24 cellular contexts compared by ENCODE assay signal in the genomic region with DNA sequence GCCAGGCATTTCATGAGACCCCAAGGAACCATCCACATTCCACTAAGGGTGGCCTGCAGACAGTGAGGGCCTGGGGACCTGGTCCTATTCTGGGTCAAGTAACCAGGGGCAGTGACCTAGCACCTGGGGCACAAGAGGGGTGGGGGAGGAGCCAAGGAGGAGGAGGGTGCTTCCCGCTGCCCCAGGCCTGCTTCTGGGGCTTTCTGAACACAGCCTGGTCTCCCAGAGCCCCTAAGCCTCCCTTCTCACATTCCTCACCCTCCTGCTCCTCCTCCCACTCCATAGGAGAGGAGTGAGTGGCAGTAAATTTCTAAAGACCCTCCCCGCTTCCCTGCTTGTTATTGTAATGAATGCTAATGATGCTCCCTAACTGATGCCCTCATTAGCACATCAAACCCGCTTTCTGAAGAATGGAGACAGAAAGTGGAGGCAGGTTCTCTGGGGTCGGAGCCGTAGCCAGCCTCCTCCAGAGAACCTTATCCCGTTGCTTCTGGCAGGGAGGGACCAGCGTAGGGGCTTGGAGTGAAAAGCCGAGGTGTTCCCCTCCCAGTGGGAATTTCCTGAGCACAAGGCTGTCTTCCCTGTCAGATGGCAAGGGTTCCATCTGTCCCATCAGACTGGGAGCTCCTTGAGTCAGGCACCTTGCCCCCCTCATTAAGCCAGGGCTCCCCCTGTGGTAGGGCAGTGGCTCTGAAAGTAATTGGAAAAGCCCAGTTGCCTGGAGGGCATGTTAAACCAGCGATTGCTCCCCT. TPM values are rescaled to one million over a fixed set of nuclear protein-coding genes. Genes with fewer than 3 reads are reported as not detected.
A peak's percentile ranks its signal among the peaks of the same experiment; 100 is the strongest.
DNase-seq lines count a peak whose midpoint lies in the region; FAIRE-seq and TF ChIP-seq lines count a peak whose summit lies in the region.
"Had no signal": no experiment of that assay in that cellular context is flagged by ENCODE, and none has a peak within 500 bp of the region (broad histone marks: within the 10 kb centered on the region; RNA-seq: fewer than 3 reads in every experiment).

No MANE protein-coding gene starts in this region.

- TF ChIP-seq POLR2A in endothelial cell of umbilical vein (IDR thresholded peaks at IDR 0.05; ENCODE audit: low read depth, low read length) = no peak

- no peak overlapping the region for H3K4ac ChIP-seq in mesenchymal stem cell (ENCODE audit: low read depth in 1 of 2, low read length in 2 of 2)

- H3K23ac ChIP-seq in mesenchymal stem cell (ENCODE audit: low read length in 2 of 2) = peak overlapping the region in 1 of 2 experiments; percentile 28

- no peaks in the 10 kb centered on the region for H3K36me3 ChIP-seq in H7 (replicated peaks; ENCODE audit: control insufficient read depth, insufficient read depth, low read length)
- no peaks in the 10 kb centered on the region for H3K36me3 ChIP-seq in endothelial cell of umbilical vein (ENCODE audit: control insufficient read depth in 2 of 2, extremely low read depth in 1 of 2, insufficient read depth in 2 of 2, low read length in 2 of 2)
- no peaks in the 10 kb centered on the region for H3K36me3 ChIP-seq in mesenchymal stem cell (ENCODE audit: control insufficient read depth in 1 of 2, insufficient read depth in 2 of 2, low read depth in 1 of 2, low read length in 2 of 2)
- H3K36me3 ChIP-seq: spleen, thoracic aorta had no signal

- H3K27me3 ChIP-seq in H7 (ENCODE audit: control insufficient read depth, insufficient read depth, low read length) (peaks cover 22% of the 10 kb centered on the region), endothelial cell of umbilical vein (ENCODE audit: control insufficient read depth in 2 of 2, insufficient read depth in 2 of 2, low read length in 2 of 2) (peaks cover 29 to 30% of the 10 kb centered on the region in 2 experiments), mesenchymal stem cell (ENCODE audit: control insufficient read depth in 1 of 2, insufficient read depth in 1 of 2, low read length in 2 of 2) (peaks cover 66 to 76% of the 10 kb centered on the region in 2 experiments)

- H2BK15ac ChIP-seq in mesenchymal stem cell (ENCODE audit: low read depth, poor library complexity, severe bottlenecking) = no peak overlapping the region

- H3K27ac ChIP-seq in endothelial cell of umbilical vein (ENCODE audit: insufficient read depth, low read depth, low read length) (no peak overlapping the region), mesenchymal stem cell (ENCODE audit: low read length, poor library complexity, severe bottlenecking) (no peak overlapping the region)
- H3K27ac ChIP-seq: foreskin keratinocyte, spleen, thoracic aorta had no signal

- peak overlapping the region in 2 of 3 experiments; percentile 10 to 36 for H3K4me3 Mint-ChIP-seq in nephron
- H3K4me3 Mint-ChIP-seq: activated CD4-positive, alpha-beta T cell treated with anti-CD3 and anti-CD28 coated beads, Interleukin-2, amount 10 ng/mL, durations not matched to agents 24 days and 14 days; immature natural killer cell had no signal

- H3K4me3 ChIP-seq in H7 (ENCODE audit: insufficient read depth, low read depth, low read length) (peak overlapping the region; percentile 16; the same call in 1 of the 2 replicates), endothelial cell of umbilical vein (replicated peaks in 1 of 3; ENCODE audit: insufficient read depth in 1 of 3, low read depth in 1 of 3, low read length in 3 of 3) (no peak overlapping the region), mesenchymal stem cell (ENCODE audit: insufficient read depth in 1 of 2, low read depth in 1 of 2, low read length in 2 of 2) (no peak overlapping the region)
- H3K4me3 ChIP-seq: lung, spleen, thoracic aorta had no signal

- no peak overlapping the region for H4K91ac ChIP-seq in mesenchymal stem cell (ENCODE audit: low read length)

- H3K9me3 Mint-ChIP-seq in nephron = peaks cover 4% of the 10 kb centered on the region
- H3K9me3 Mint-ChIP-seq: immature natural killer cell had no signal

- H4K20me1 ChIP-seq in endothelial cell of umbilical vein (replicated peaks; ENCODE audit: control insufficient read depth, extremely low read depth, insufficient read depth, low read length) = no peaks in the 10 kb centered on the region

- dilution Hi-C loops in endothelial cell of umbilical vein (cut with MboI; ENCODE audit: extremely low pct_ligation_motif_present, low sequenced_read_pairs) = no loop called here

- no peak overlapping the region for H3K4me2 ChIP-seq in endothelial cell of umbilical vein (ENCODE audit: insufficient read depth, low read length)
- no peak overlapping the region for H3K4me2 ChIP-seq in mesenchymal stem cell (ENCODE audit: low read length, poor library complexity, severe bottlenecking)
- H3K4me2 ChIP-seq: SK-N-SH had no signal

- H2BK5ac ChIP-seq in mesenchymal stem cell (ENCODE audit: low read depth, low read length, poor library complexity, severe bottlenecking) = no peak overlapping the region

- H3K9me3 ChIP-seq in endothelial cell of umbilical vein (replicated peaks; ENCODE audit: control insufficient read depth, insufficient read depth, low read length) (no peaks in the 10 kb centered on the region), mesenchymal stem cell (ENCODE audit: control insufficient read depth, low read length) (peaks cover 11% of the 10 kb centered on the region)
- H3K9me3 ChIP-seq: SK-N-SH had no signal

- H3K4me1 ChIP-seq in endothelial cell of umbilical vein (ENCODE audit: control insufficient read depth, extremely low read depth, insufficient read depth, low read length) = no peaks in the 10 kb centered on the region
- H3K4me1 ChIP-seq in mesenchymal stem cell (ENCODE audit: control insufficient read depth, insufficient read depth, low read depth, low read length) = peaks cover 6% of the 10 kb centered on the region
- H3K4me1 ChIP-seq: foreskin keratinocyte had no signal

- no peak overlapping the region for H2BK120ac ChIP-seq in mesenchymal stem cell (ENCODE audit: low read depth, low read length)

- peaks cover 3% of the 10 kb centered on the region for H3K36me3 Mint-ChIP-seq in nephron (ENCODE audit: low read depth)
- H3K36me3 Mint-ChIP-seq: immature natural killer cell had no signal

- H2AK5ac ChIP-seq in mesenchymal stem cell (ENCODE audit: low read length, severe bottlenecking) = no peak overlapping the region

- CTCF ChIA-PET in endothelial cell of umbilical vein (lab: Charles Lee) = interaction anchor here (4.5 kb wide), 1 partner anchor 51 kb away, joined by 19 read pairs; no protein-coding TSS in a partner anchor

- BruUV-seq in endothelial cell of umbilical vein (replicated peaks; lab: Mats Ljungman, UMichigan) = no TSS peak

- H3K18ac ChIP-seq in mesenchymal stem cell (ENCODE audit: low read depth in 1 of 2, low read length in 2 of 2) = no peak overlapping the region

- peaks cover 19% of the 10 kb centered on the region for H3K4me1 Mint-ChIP-seq in nephron

- FAIRE-seq in endothelial cell of umbilical vein (lab: Jason Lieb, UNC) = no peak
- FAIRE-seq: endometrium, G401.6, H54 had no signal

- H2AFZ ChIP-seq in endothelial cell of umbilical vein (ENCODE audit: low read depth, low read length) (no peak overlapping the region), mesenchymal stem cell (ENCODE audit: low read depth, low read length) (no peak overlapping the region)

- intact Hi-C loops in endothelial cell of umbilical vein (cut with micrococcal nuclease) = loop anchor here (5.0 kb wide), 1 partner anchor 58 kb away; no protein-coding TSS in a partner anchor

- no peaks in the 10 kb centered on the region for H3K79me1 ChIP-seq in mesenchymal stem cell (replicated peaks; ENCODE audit: low read length, poor library complexity, severe bottlenecking)

- DNase-seq in H7 (peak; percentile 88), NCI-H524 treated with DMSO at 0.1 percent for 48 hours (lab: John Stamatoyannopoulos, UW) (peak; percentile 14), endothelial cell of umbilical vein (ENCODE audit: low read depth, low spot score) (no peak), mesenchymal stem cell (no peak), NCI-H2081 (lab: John Stamatoyannopoulos, UW) (no peak), NCI-H345 (lab: John Stamatoyannopoulos, UW) (no peak), putamen (ENCODE audit: low spot score) (no peak)
- DNase-seq: activated CD4-positive, alpha-beta T cell treated with anti-CD3 and anti-CD28 coated beads, Interleukin-2, amount 10 ng/mL, durations not matched to agents 24 days and 14 days; activated CD8-positive, alpha-beta memory T cell treated with anti-CD3 and anti-CD28 coated beads, Interleukin-2, amount 50 U/mL, for 4 hours; amygdala; cerebellar nuclear complex; immature natural killer cell; naive B cell; SK-N-SH; spleen; T1000 had no signal

- H3K9me1 ChIP-seq in endothelial cell of umbilical vein (replicated peaks; ENCODE audit: control insufficient read depth, extremely low read depth, insufficient read depth, low read length) = no peaks in the 10 kb centered on the region

- TF ChIP-seq CTCF in endothelial cell of umbilical vein (IDR thresholded peaks at IDR 0.05; ENCODE audit: extremely low read depth in 1 of 2, insufficient read depth in 1 of 2, low read depth in 1 of 2, low read length in 2 of 2) (peak in 1 of 2 donors; percentile 4), nephron (IDR thresholded peaks at IDR 0.05; ENCODE audit: unreplicated experiment in 3 of 3) (no peak)

- H3K9ac ChIP-seq in endothelial cell of umbilical vein (replicated peaks; ENCODE audit: extremely low read depth, insufficient read depth, low read length) (no peak overlapping the region), mesenchymal stem cell (ENCODE audit: low read length) (no peak overlapping the region)
- H3K9ac ChIP-seq: SK-N-SH had no signal

- H3K79me2 ChIP-seq in endothelial cell of umbilical vein (ENCODE audit: control insufficient read depth, insufficient read depth, low read length) = no peaks in the 10 kb centered on the region

- peaks cover 66% of the 10 kb centered on the region for H3K27me3 Mint-ChIP-seq in nephron (ENCODE audit: low read depth)

- POLR2A ChIA-PET in endothelial cell of umbilical vein (lab: Charles Lee) = no interaction called here

- no peak overlapping the region for H3K14ac ChIP-seq in mesenchymal stem cell (ENCODE audit: low read length in 2 of 2)

- no peak overlapping the region for H2BK12ac ChIP-seq in mesenchymal stem cell (ENCODE audit: low read length in 2 of 2)

- WGBS in mesenchymal stem cell = 8% methylated on average over 7 of the region's 9 CpGs

- no peak overlapping the region for H3K27ac Mint-ChIP-seq in nephron
- H3K27ac Mint-ChIP-seq: activated CD4-positive, alpha-beta T cell treated with anti-CD3 and anti-CD28 coated beads, Interleukin-2, amount 10 ng/mL, durations not matched to agents 24 days and 14 days; immature natural killer cell; progenitor cell of endocrine pancreas had no signal

- H4K8ac ChIP-seq in mesenchymal stem cell (ENCODE audit: low read length) = no peak overlapping the region

RNA-seq across cellular contexts. Expression of a gene that starts 3.7 kb away (rescaled TPM):
- 2.3 TPM in 2 replicates for total RNA-seq in H7 (2014; rRNA removed; shearing (Covaris generic))
- 0.12 and 0.35 TPM in 2 replicates for total RNA-seq in endothelial cell of umbilical vein
- 0.15 and 0.37 TPM in 2 replicates for polyA plus RNA-seq in endothelial cell of umbilical vein
- polyA plus RNA-seq in endothelial cell of umbilical vein (2011; cell fraction: cytosol; rRNA removed) = 0.04 TPM in 2 replicates
- polyA plus RNA-seq in endothelial cell of umbilical vein (2011; cell fraction: nucleus; rRNA removed) = 0.24 and 0.29 TPM in 2 replicates
- 0.08 and 0.37 TPM in 2 replicates for polyA plus RNA-seq in endothelial cell of umbilical vein (2012)
- 0.19 and 0.32 TPM in 2 replicates for polyA minus RNA-seq in endothelial cell of umbilical vein
- polyA minus RNA-seq in endothelial cell of umbilical vein (2011; cell fraction: cytosol; rRNA and poly(A)+ RNA removed) = 1.3 TPM
- polyA minus RNA-seq in endothelial cell of umbilical vein (2011; cell fraction: nucleus; rRNA and poly(A)+ RNA removed) = 0.43 TPM in 1 of 2 replicates, not detected in the other
- 0.04 TPM for polyA plus RNA-seq in mesenchymal stem cell (2013, experiment 1 of 2)
- not detected for polyA plus RNA-seq in mesenchymal stem cell (2013, experiment 2 of 2)
- total RNA-seq: thoracic aorta had no signal
- polyA plus RNA-seq: immature natural killer cell had no signal

Comparison
In these comparisons a context has a peak if more than half of its experiments do, and no peak if none do; other contexts are left out.
1. DNase-seq: peak in H7 (single experiment) and NCI-H524 treated with DMSO at 0.1 percent for 48 hours (single experiment); none in endothelial cell of umbilical vein (single experiment), mesenchymal stem cell (single experiment), NCI-H2081 (0 of 2), NCI-H345 (single experiment) and putamen (single experiment).